1 cellular context compared by ENCODE assay signal in genomic region chr2:171889808-171890207, GRCh38.
TF ChIP-seq lines count a peak whose summit lies in the region.

No MANE protein-coding gene starts in this region.

TF ChIP-seq in HepG2, 621 proteins besides CTCF, POLR2A, EP300 and RAD21 (continued from another document):
- TF ChIP-seq, protein P1, sequence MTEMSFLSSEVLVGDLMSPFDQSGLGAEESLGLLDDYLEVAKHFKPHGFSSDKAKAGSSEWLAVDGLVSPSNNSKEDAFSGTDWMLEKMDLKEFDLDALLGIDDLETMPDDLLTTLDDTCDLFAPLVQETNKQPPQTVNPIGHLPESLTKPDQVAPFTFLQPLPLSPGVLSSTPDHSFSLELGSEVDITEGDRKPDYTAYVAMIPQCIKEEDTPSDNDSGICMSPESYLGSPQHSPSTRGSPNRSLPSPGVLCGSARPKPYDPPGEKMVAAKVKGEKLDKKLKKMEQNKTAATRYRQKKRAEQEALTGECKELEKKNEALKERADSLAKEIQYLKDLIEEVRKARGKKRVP (CRISPR knock-in tag; IDR thresholded peaks at IDR 0.05), result peak in 1 of 2 experiments; percentile 90; a peak in 2 of 4 replicates
- no peak for TF ChIP-seq PHF5A (CRISPR knock-in tag; IDR thresholded peaks at IDR 0.05; ENCODE audit: low read depth, unreplicated experiment)
- TF ChIP-seq CEBPB (IDR thresholded peaks at IDR 0.05; ENCODE audit: borderline replicate concordance, low read depth, low read length), result peak; percentile 23; the same call in 1 of the 2 replicates
- peak; percentile 62; the same call in 1 of the 2 replicates for TF ChIP-seq FOXA3 (CRISPR knock-in tag; IDR thresholded peaks at IDR 0.05)
